8 cellular contexts compared by ENCODE assay signal in the genomic region with DNA sequence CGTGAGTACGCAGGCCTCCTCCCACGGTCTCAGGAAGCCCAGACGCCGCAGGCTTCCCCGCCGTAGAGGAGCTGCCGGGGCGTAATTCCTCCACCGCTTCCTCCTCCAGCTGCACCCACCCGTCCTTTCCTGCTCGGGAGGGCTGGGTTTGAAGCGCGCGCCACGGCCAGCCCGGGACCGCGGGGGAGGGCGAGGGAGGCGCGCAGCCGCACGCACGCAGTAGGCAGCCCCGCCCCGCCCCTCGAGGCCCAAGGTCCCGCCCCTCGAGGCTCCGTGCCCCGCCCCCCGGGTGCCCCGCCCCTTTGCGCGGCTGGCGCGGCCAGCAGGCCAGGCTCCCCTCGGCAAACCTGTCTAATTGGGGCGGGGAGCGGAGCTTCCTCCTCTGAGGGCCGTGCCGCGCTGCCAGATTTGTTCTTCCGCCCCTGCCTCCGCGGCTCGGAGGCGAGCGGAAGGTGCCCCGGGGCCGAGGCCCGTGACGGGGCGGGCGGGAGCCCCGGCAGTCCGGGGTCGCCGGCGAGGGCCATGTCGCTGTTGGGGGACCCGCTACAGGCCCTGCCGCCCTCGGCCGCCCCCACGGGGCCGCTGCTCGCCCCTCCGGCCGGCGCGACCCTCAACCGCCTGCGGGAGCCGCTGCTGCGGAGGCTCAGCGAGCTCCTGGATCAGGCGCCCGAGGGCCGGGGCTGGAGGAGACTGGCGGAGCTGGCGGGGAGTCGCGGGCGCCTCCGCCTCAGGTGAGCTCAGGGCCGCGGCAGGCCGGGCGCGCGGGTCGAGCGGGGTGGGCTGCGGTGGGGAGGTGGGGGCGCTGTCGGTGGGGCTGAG. TPM values are rescaled to one million over a fixed set of nuclear protein-coding genes. Genes with fewer than 3 reads are reported as not detected.
DNase-seq lines count a peak whose midpoint lies in the region; ATAC-seq and TF ChIP-seq lines count a peak whose summit lies in the region.

A gene with protein sequence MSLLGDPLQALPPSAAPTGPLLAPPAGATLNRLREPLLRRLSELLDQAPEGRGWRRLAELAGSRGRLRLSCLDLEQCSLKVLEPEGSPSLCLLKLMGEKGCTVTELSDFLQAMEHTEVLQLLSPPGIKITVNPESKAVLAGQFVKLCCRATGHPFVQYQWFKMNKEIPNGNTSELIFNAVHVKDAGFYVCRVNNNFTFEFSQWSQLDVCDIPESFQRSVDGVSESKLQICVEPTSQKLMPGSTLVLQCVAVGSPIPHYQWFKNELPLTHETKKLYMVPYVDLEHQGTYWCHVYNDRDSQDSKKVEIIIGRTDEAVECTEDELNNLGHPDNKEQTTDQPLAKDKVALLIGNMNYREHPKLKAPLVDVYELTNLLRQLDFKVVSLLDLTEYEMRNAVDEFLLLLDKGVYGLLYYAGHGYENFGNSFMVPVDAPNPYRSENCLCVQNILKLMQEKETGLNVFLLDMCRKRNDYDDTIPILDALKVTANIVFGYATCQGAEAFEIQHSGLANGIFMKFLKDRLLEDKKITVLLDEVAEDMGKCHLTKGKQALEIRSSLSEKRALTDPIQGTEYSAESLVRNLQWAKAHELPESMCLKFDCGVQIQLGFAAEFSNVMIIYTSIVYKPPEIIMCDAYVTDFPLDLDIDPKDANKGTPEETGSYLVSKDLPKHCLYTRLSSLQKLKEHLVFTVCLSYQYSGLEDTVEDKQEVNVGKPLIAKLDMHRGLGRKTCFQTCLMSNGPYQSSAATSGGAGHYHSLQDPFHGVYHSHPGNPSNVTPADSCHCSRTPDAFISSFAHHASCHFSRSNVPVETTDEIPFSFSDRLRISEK (plus strand): TSS at position 344 of the 819 bp plus-strand sequence. CDS start 179 bp downstream, at position 523.

- peaks cover 39% of the 10 kb centered on the region for H3K4me1 ChIP-seq in DND-41 (ENCODE audit: insufficient read depth, low read length)
- peaks cover 62% of the 10 kb centered on the region for H3K4me1 ChIP-seq in GM23248 (ENCODE audit: insufficient read depth)

- peak; percentile 88 for ATAC-seq in DND-41 (ENCODE audit: insufficient read depth, low read depth)
- peak; percentile 85 to 86 for ATAC-seq in naive thymus-derived CD8-positive, alpha-beta T cell

- H2AFZ ChIP-seq in DND-41 (ENCODE audit: low read depth, low read length) (peak within 1 kb of the TSS; percentile 87), GM23248 (peak within 1 kb of the TSS; percentile 80)

- peaks cover 35% of the 10 kb centered on the region for H3F3A ChIP-seq in GM23248 (ENCODE audit: insufficient read depth)

- DNase-seq in DND-41 (peak; percentile 95), GM23248 (peak; percentile 97), LHCN-M2 (ENCODE audit: low read depth) (peak; percentile 87), RPMI7951 (ENCODE audit: low read depth) (peak; percentile 93), fibroblast of gingiva (ENCODE audit: low read depth) (peak; percentile 90)
- DNase-seq in activated T-helper 1 cell treated with anti-CD3 and anti-CD28 coated beads, Interleukin-12 subunit alpha, Interleukin-12 subunit beta, Interleukin-2, Interleukin-4 antibody, amounts not matched to agents 30 ng/mL and 10 ng/mL and 1 ng/mL, durations not matched to agents 14 hours and 24 hours and 36 hours (ENCODE audit: low spot score): peak; percentile 93
- peak; percentile 86 to 98 (median 94) for DNase-seq in naive thymus-derived CD8-positive, alpha-beta T cell
- DNase-seq in stimulated activated naive CD4-positive, alpha-beta T cell (lab: John Stamatoyannopoulos, UW): peak; percentile 92 to 95 (median 94)

- no peaks in the 10 kb centered on the region for H3K27me3 Mint-ChIP-seq in activated T-helper 1 cell treated with anti-CD3 and anti-CD28 coated beads, Interleukin-12 subunit alpha, Interleukin-12 subunit beta, Interleukin-2, Interleukin-4 antibody, amounts not matched to agents 30 ng/mL and 10 ng/mL and 1 ng/mL, durations not matched to agents 14 hours and 24 hours and 36 hours (ENCODE audit: insufficient read depth)
- no peaks in the 10 kb centered on the region for H3K27me3 Mint-ChIP-seq in naive thymus-derived CD8-positive, alpha-beta T cell

- 1% methylated on average over 36 to 60 of the region's 98 CpGs for whole genome bisulfite sequencing in GM23248 (ENCODE audit: low coverage in 1 of 2, low lambda C conversion rate in 2 of 2, missing lambda C conversion rate in 2 of 2), 2 experiments

- no peaks in the 10 kb centered on the region for H3K9me2 ChIP-seq in GM23248 (ENCODE audit: insufficient read depth)

- H3K4me3 ChIP-seq in DND-41 (ENCODE audit: low read depth in 1 of 2, low read length in 2 of 2) (peak within 1 kb of the TSS; percentile 75 to 92), GM23248 (peak within 1 kb of the TSS; percentile 79)

- H3K36me3 ChIP-seq in DND-41 (ENCODE audit: insufficient read depth, low read length) (no peaks in the 10 kb centered on the region; the same call in 1 of the 2 replicates), GM23248 (ENCODE audit: low read depth) (no peaks in the 10 kb centered on the region)

- H3K27ac Mint-ChIP-seq in activated T-helper 1 cell treated with anti-CD3 and anti-CD28 coated beads, Interleukin-12 subunit alpha, Interleukin-12 subunit beta, Interleukin-2, Interleukin-4 antibody, amounts not matched to agents 30 ng/mL and 10 ng/mL and 1 ng/mL, durations not matched to agents 14 hours and 24 hours and 36 hours: peak within 1 kb of the TSS; percentile 90
- peak within 1 kb of the TSS; percentile 89 to 98 (median 94) for H3K27ac Mint-ChIP-seq in naive thymus-derived CD8-positive, alpha-beta T cell

- peak within 1 kb of the TSS; percentile 91 for H3K4me3 Mint-ChIP-seq in activated T-helper 1 cell treated with anti-CD3 and anti-CD28 coated beads, Interleukin-12 subunit alpha, Interleukin-12 subunit beta, Interleukin-2, Interleukin-4 antibody, amounts not matched to agents 30 ng/mL and 10 ng/mL and 1 ng/mL, durations not matched to agents 14 hours and 24 hours and 36 hours
- H3K4me3 Mint-ChIP-seq in naive thymus-derived CD8-positive, alpha-beta T cell: peak within 1 kb of the TSS; percentile 91 to 97 (median 94)

- TF ChIP-seq CTCF in DND-41 (IDR thresholded peaks at IDR 0.05; ENCODE audit: borderline replicate concordance, extremely low read depth, low read length, poor library complexity, severe bottlenecking): peak; percentile 29

- peaks cover 24% of the 10 kb centered on the region for H3K36me3 Mint-ChIP-seq in activated T-helper 1 cell treated with anti-CD3 and anti-CD28 coated beads, Interleukin-12 subunit alpha, Interleukin-12 subunit beta, Interleukin-2, Interleukin-4 antibody, amounts not matched to agents 30 ng/mL and 10 ng/mL and 1 ng/mL, durations not matched to agents 14 hours and 24 hours and 36 hours (ENCODE audit: low read depth)
- H3K36me3 Mint-ChIP-seq in naive thymus-derived CD8-positive, alpha-beta T cell: peaks cover 0 to 19% (median 0%) of the 10 kb centered on the region in 3 donors

- peak within 1 kb of the TSS; percentile 99 for H3K4me2 ChIP-seq in DND-41 (ENCODE audit: insufficient read depth, low read length)
- peak within 1 kb of the TSS; percentile 95 for H3K4me2 ChIP-seq in GM23248 (ENCODE audit: unreplicated experiment)

- H3K9me3 ChIP-seq in DND-41 (ENCODE audit: insufficient read depth, low read length, severe bottlenecking) (no peaks in the 10 kb centered on the region), GM23248 (ENCODE audit: low read depth) (no peaks in the 10 kb centered on the region)

- H3K4me1 Mint-ChIP-seq in activated T-helper 1 cell treated with anti-CD3 and anti-CD28 coated beads, Interleukin-12 subunit alpha, Interleukin-12 subunit beta, Interleukin-2, Interleukin-4 antibody, amounts not matched to agents 30 ng/mL and 10 ng/mL and 1 ng/mL, durations not matched to agents 14 hours and 24 hours and 36 hours (ENCODE audit: low read depth): peaks cover 67% of the 10 kb centered on the region
- peaks cover 22 to 65% (median 51%) of the 10 kb centered on the region in 4 donors for H3K4me1 Mint-ChIP-seq in naive thymus-derived CD8-positive, alpha-beta T cell

- H3K27ac ChIP-seq in DND-41 (ENCODE audit: low read length) (peak within 1 kb of the TSS; percentile 82), GM23248 (peak within 1 kb of the TSS; percentile 83)

- peaks cover 42% of the 10 kb centered on the region for H3K79me2 ChIP-seq in DND-41 (ENCODE audit: insufficient read depth, low read length)
- peaks cover 46% of the 10 kb centered on the region for H3K79me2 ChIP-seq in GM23248 (ENCODE audit: insufficient read depth)

- intact Hi-C loops in activated T-helper 1 cell treated with anti-CD3 and anti-CD28 coated beads, Interleukin-12 subunit alpha, Interleukin-12 subunit beta, Interleukin-2, Interleukin-4 antibody, amounts not matched to agents 30 ng/mL and 10 ng/mL and 1 ng/mL, durations not matched to agents 14 hours and 24 hours and 36 hours (cut with micrococcal nuclease): loop anchor here (1.0 to 5.0 kb wide), 8 partner anchors 17 to 471 kb away; no protein-coding TSS in a partner anchor

- H3K27me3 ChIP-seq in DND-41 (ENCODE audit: insufficient read depth, low read length, poor library complexity) (no peaks in the 10 kb centered on the region), GM23248 (replicated peaks; ENCODE audit: insufficient read depth) (no peaks in the 10 kb centered on the region)

- POLR2A ChIA-PET in naive thymus-derived CD8-positive, alpha-beta T cell (lab: Charles Lee): interaction anchor here (0.6 to 7.3 kb wide), 30 partner anchors 8 to 145 kb away, joined by 3 to 113 read pairs (median 8); a partner anchor contains a TSS

- H4K20me1 ChIP-seq in DND-41 (ENCODE audit: insufficient read depth, low read length) (peaks cover 10% of the 10 kb centered on the region; the same call in 1 of the 2 replicates), GM23248 (ENCODE audit: insufficient read depth) (0 out of 2 replicates have a peak, but pooled peaks cover 3% of the 10 kb centered on the region)

- in situ Hi-C loops in GM23248 (cut with MboI): no loop called here

- H3K9me3 Mint-ChIP-seq in activated T-helper 1 cell treated with anti-CD3 and anti-CD28 coated beads, Interleukin-12 subunit alpha, Interleukin-12 subunit beta, Interleukin-2, Interleukin-4 antibody, amounts not matched to agents 30 ng/mL and 10 ng/mL and 1 ng/mL, durations not matched to agents 14 hours and 24 hours and 36 hours: no peaks in the 10 kb centered on the region
- no peaks in the 10 kb centered on the region for H3K9me3 Mint-ChIP-seq in naive thymus-derived CD8-positive, alpha-beta T cell

- H3K9ac ChIP-seq in DND-41 (ENCODE audit: low read depth, low read length): peak within 1 kb of the TSS; percentile 86
- H3K9ac ChIP-seq in GM23248: peak within 1 kb of the TSS; percentile 80

RNA-seq across cellular contexts. Expression of the gene that starts here (rescaled TPM):
- 42.5 and 44.0 TPM in 2 replicates for total RNA-seq in GM23248 (2014; rRNA removed; shearing (Covaris generic))
- polyA plus RNA-seq in GM23248 (2016; fragmentation: Nextera tagmentation; extraction: Ambion mirVana): 10.9 and 12.6 TPM in 2 replicates
- total RNA-seq in LHCN-M2 (2014; rRNA removed): 19.5 and 20.5 TPM in 2 replicates
- 5.4 TPM for polyA plus RNA-seq in LHCN-M2 (2012)
- total RNA-seq in RPMI7951 (2014; rRNA removed; shearing (Covaris generic)): 35.8 and 45.7 TPM in 2 replicates
- 32.4 and 34.1 TPM in 2 replicates for total RNA-seq in activated T-helper 1 cell treated with anti-CD3 and anti-CD28 coated beads, Interleukin-12 subunit alpha, Interleukin-12 subunit beta, Interleukin-2, Interleukin-4 antibody, amounts not matched to agents 30 ng/mL and 10 ng/mL and 1 ng/mL, durations not matched to agents 14 hours and 24 hours and 36 hours
- 10 to 100 TPM; 70.2 to 78.6 TPM for total RNA-seq in naive thymus-derived CD8-positive, alpha-beta T cell
- polyA plus RNA-seq in naive thymus-derived CD8-positive, alpha-beta T cell: 10 to 100 TPM; 24.7 to 37.1 (median 27.3) TPM

Comparison
In these comparisons a context has a peak if more than half of its experiments do, and no peak if none do; other contexts are left out.
1. Peak in every context shown above with its lines: DNase-seq, ATAC-seq, H3K4me3 ChIP-seq and H3K27ac ChIP-seq.